15 cellular contexts compared by ENCODE assay signal in genomic region chr9:114000063-114000454, GRCh38.
A peak's percentile ranks its signal among the peaks of the same experiment; 100 is the strongest.
DNase-seq lines count a peak whose midpoint lies in the region; ATAC-seq and TF ChIP-seq lines count a peak whose summit lies in the region.
"Had no signal": no experiment of that assay in that cellular context is flagged by ENCODE, and none has a peak within 500 bp of the region (broad histone marks: within the 10 kb centered on the region; RNA-seq: fewer than 3 reads in every experiment).

No MANE protein-coding gene starts in this region.

- ATAC-seq in activated CD4-positive, CD25-positive, alpha-beta regulatory T cell treated with anti-CD3 and anti-CD28 coated beads, Interleukin-2, amount 50 U/mL, for 24 hours = no peak

- no peaks in the 10 kb centered on the region for H3K9me3 Mint-ChIP-seq in H9
- H3K9me3 Mint-ChIP-seq: IgD-negative memory B cell had no signal

- no peaks in the 10 kb centered on the region for H3K27me3 Mint-ChIP-seq in H9 (ENCODE audit: low read depth)
- H3K27me3 Mint-ChIP-seq: IgD-negative memory B cell had no signal

- no peaks in the 10 kb centered on the region for H3K79me2 ChIP-seq in H9 (ENCODE audit: insufficient read depth, low read length)

- no peak overlapping the region for H2AFZ ChIP-seq in H9 (ENCODE audit: low read length)

- no peak overlapping the region for H3K4me3 Mint-ChIP-seq in H9
- H3K4me3 Mint-ChIP-seq: IgD-negative memory B cell had no signal

- no peak overlapping the region; a peak in 1 of 7 replicates for H3K27ac Mint-ChIP-seq in H9
- H3K27ac Mint-ChIP-seq: IgD-negative memory B cell had no signal

- H3K4me3 ChIP-seq in lower leg skin (ENCODE audit: low read depth, poor library complexity, severe bottlenecking) = no peak overlapping the region
- no peak overlapping the region for H3K4me3 ChIP-seq in foreskin fibroblast (ENCODE audit: low read depth in 1 of 2, low read length in 2 of 2)
- H3K4me3 ChIP-seq: HAP-1 had no signal

- H3K4me1 ChIP-seq in H9 (ENCODE audit: insufficient read depth, low read length) = no peaks in the 10 kb centered on the region
- H3K4me1 ChIP-seq: HAP-1 had no signal

- H2AK5ac ChIP-seq in H9 (ENCODE audit: insufficient read length, low read length) = no peak overlapping the region

- H3K23ac ChIP-seq in H9 (ENCODE audit: insufficient read length, low read depth, low read length) = no peak overlapping the region

- H3K14ac ChIP-seq in H9 (ENCODE audit: insufficient read depth, low read length) = no peak overlapping the region

- H2BK15ac ChIP-seq in H9 (ENCODE audit: low read depth, low read length) = no peak overlapping the region

- H3K27me3 ChIP-seq in H9 (ENCODE audit: insufficient read depth, low read length) = no peaks in the 10 kb centered on the region

- no peak overlapping the region for H3K4ac ChIP-seq in H9 (ENCODE audit: low read depth, low read length)

- H3T11ph ChIP-seq in H9 (ENCODE audit: low read length) = no peak overlapping the region

- DNase-seq in activated CD4-positive, CD25-positive, alpha-beta regulatory T cell treated with anti-CD3 and anti-CD28 coated beads, Interleukin-2, amount 50 U/mL, for 72 hours = peak; percentile 14
- peak; percentile 9 for DNase-seq in H9
- peak; percentile 13 to 43 for DNase-seq in lower leg skin (ENCODE audit: low spot score in 2 of 2)
- peak; percentile 5 for DNase-seq in stimulated activated CD8-positive, alpha-beta memory T cell treated with anti-CD3 and anti-CD28 coated beads, Interleukin-4, amount 100 ng/mL, for 48 hours
- no peak for DNase-seq in foreskin fibroblast
- DNase-seq in GOT3 (lab: John Stamatoyannopoulos, UW) = no peak
- DNase-seq in 8988T = no peak
- DNase-seq: COR-L47, NCI-H1930, NCI-H2171, NCI-H510A had no signal

- no peak overlapping the region for H3K27ac ChIP-seq in H9 (ENCODE audit: insufficient read length, low read depth, low read length)
- H3K27ac ChIP-seq: 22Rv1 had no signal

- no peak overlapping the region for H3K18ac ChIP-seq in H9 (ENCODE audit: insufficient read length, low read depth, low read length)

- no peaks in the 10 kb centered on the region for H4K20me1 ChIP-seq in H9 (ENCODE audit: control insufficient read depth, insufficient read depth, insufficient read length)

- no peak overlapping the region for H4K8ac ChIP-seq in H9 (replicated peaks; ENCODE audit: insufficient read length, low read depth, low read length)

- H3K56ac ChIP-seq in H9 (ENCODE audit: insufficient read length, low read depth, low read length) = no peak overlapping the region

- no peak for TF ChIP-seq POLR2A in lower leg skin (IDR thresholded peaks at IDR 0.05)

- no peak overlapping the region for H4K91ac ChIP-seq in H9 (ENCODE audit: insufficient read length, low read depth, low read length)

- no peak overlapping the region for H2BK12ac ChIP-seq in H9 (ENCODE audit: insufficient read length, low read depth, low read length)

- intact Hi-C loops in lower leg skin (cut with DNase I; ENCODE audit: low total_unique reads) = no loop called here

- no peaks in the 10 kb centered on the region for H3K79me1 ChIP-seq in H9 (ENCODE audit: insufficient read depth, low read depth, low read length, poor library complexity, severe bottlenecking)

- no peaks in the 10 kb centered on the region for H3K9me3 ChIP-seq in H9 (ENCODE audit: control insufficient read depth, low read depth, low read length)
- H3K9me3 ChIP-seq: HAP-1 had no signal

- H4K5ac ChIP-seq in H9 (ENCODE audit: insufficient read length, low read depth, low read length) = no peak overlapping the region

- H3K4me2 ChIP-seq in H9 (ENCODE audit: insufficient read depth, insufficient read length, low read length) = no peak overlapping the region

- TF ChIP-seq CTCF in H9 (conservative IDR thresholded peaks at IDR 0.05) = no peak
- no peak for TF ChIP-seq CTCF in lower leg skin (IDR thresholded peaks at IDR 0.05)
- TF ChIP-seq CTCF in foreskin fibroblast (IDR thresholded peaks at IDR 0.05; ENCODE audit: low read depth, low read length) = no peak

- H2BK20ac ChIP-seq in H9 (ENCODE audit: low read depth, low read length, poor library complexity, severe bottlenecking) = no peak overlapping the region

- H2BK5ac ChIP-seq in H9 (ENCODE audit: insufficient read length, low read length) = no peak overlapping the region

- H3K4me1 Mint-ChIP-seq in H9 = 0 out of 4 replicates have a peak, but pooled peaks cover 0 to 2% of the 10 kb centered on the region in 2 experiments
- H3K4me1 Mint-ChIP-seq: IgD-negative memory B cell had no signal

- peaks cover 0 to 23% (median 9%) of the 10 kb centered on the region in 3 experiments; a peak in 5 of 7 replicates for H3K36me3 Mint-ChIP-seq in H9 (ENCODE audit: insufficient read depth in 1 of 3, low read depth in 3 of 3)

- WGBS in H9 (ENCODE audit: extremely low coverage, insufficient read length, low lambda C conversion rate) = no CpG with 5 or more reads among the region's 13 CpGs
- WGBS in lower leg skin, 2 donors = 78 to 79% methylated on average over 13 of the region's 13 CpGs

- H3K23me2 ChIP-seq in H9 (ENCODE audit: insufficient read length, low read depth, low read length, poor library complexity, severe bottlenecking) = peaks cover 3% of the 10 kb centered on the region

- no peak overlapping the region for H3K9ac ChIP-seq in H9 (ENCODE audit: extremely low read depth, insufficient read length, low read length)

- no peak overlapping the region for H2BK120ac ChIP-seq in H9 (ENCODE audit: low read depth, low read length, poor library complexity, severe bottlenecking)

Comparison
In these comparisons a context has a peak if more than half of its experiments do, and no peak if none do; other contexts are left out.
1. DNase-seq: peak in activated CD4-positive, CD25-positive, alpha-beta regulatory T cell treated with anti-CD3 and anti-CD28 coated beads, Interleukin-2, amount 50 U/mL, for 72 hours (single experiment), H9 (single experiment), lower leg skin (2 of 2) and stimulated activated CD8-positive, alpha-beta memory T cell treated with anti-CD3 and anti-CD28 coated beads, Interleukin-4, amount 100 ng/mL, for 48 hours (single experiment); none in foreskin fibroblast (0 of 2), GOT3 (single experiment) and 8988T (single experiment).